ENCODE assay signal across 25 cellular contexts in genomic region chr3:129463736-129464135, GRCh38. TPM values are rescaled to one million over a fixed set of nuclear protein-coding genes. Genes with fewer than 3 reads are reported as not detected.
"Had no signal": no experiment of that assay in that cellular context is flagged by ENCODE, and none has a peak within 500 bp of the region (broad histone marks: within the 10 kb centered on the region; RNA-seq: fewer than 3 reads in every experiment).

No MANE protein-coding gene starts in this region.

- H3K9me3 Mint-ChIP-seq: activated CD4-positive, alpha-beta memory T cell treated with anti-CD3 and anti-CD28 coated beads for 36 hours; activated CD4-positive, alpha-beta T cell treated with anti-CD3 and anti-CD28 coated beads, Interleukin-2, amount 10 ng/mL, durations not matched to agents 7 days and 5 days; activated naive CD8-positive, alpha-beta T cell treated with anti-CD3 and anti-CD28 coated beads, Interleukin-2, amount 10 ng/mL, durations not matched to agents 7 days and 5 days; T-cell had no signal

- H3K27me3 ChIP-seq: adrenal gland, ascending aorta, body of pancreas had no signal

- H3K4me3 Mint-ChIP-seq: activated CD4-positive, alpha-beta memory T cell treated with anti-CD3 and anti-CD28 coated beads for 36 hours; activated CD4-positive, alpha-beta T cell treated with anti-CD3 and anti-CD28 coated beads, Interleukin-2, amount 10 ng/mL, durations not matched to agents 7 days and 5 days; activated naive CD8-positive, alpha-beta T cell treated with anti-CD3 and anti-CD28 coated beads, Interleukin-2, amount 10 ng/mL, durations not matched to agents 7 days and 5 days; T-cell had no signal

- H3K27ac ChIP-seq: adrenal gland, ascending aorta, body of pancreas, SK-N-MC, VCaP had no signal

- H3K4me1 ChIP-seq: ascending aorta, body of pancreas had no signal

- H3K4me3 ChIP-seq: adrenal gland, ascending aorta, body of pancreas, SK-N-MC had no signal

- H3K9me3 ChIP-seq: adrenal gland, ascending aorta, body of pancreas had no signal

- ATAC-seq: body of pancreas, Right ventricle myocardium inferior, T-cell had no signal

- DNase-seq: activated CD4-positive, alpha-beta memory T cell treated with anti-CD3 and anti-CD28 coated beads for 36 hours; activated CD4-positive, alpha-beta T cell treated with anti-CD3 and anti-CD28 coated beads, Interleukin-2, amount 10 ng/mL, durations not matched to agents 7 days and 5 days; activated CD4-positive, CD25-positive, alpha-beta regulatory T cell; activated CD8-positive, alpha-beta memory T cell treated with anti-CD3 and anti-CD28 coated beads for 24 hours; activated naive CD4-positive, alpha-beta T cell treated with anti-CD3 and anti-CD28 coated beads, Interleukin-2, amount 50 U/mL, for 16 hours; activated naive CD8-positive, alpha-beta T cell treated with anti-CD3 and anti-CD28 coated beads, Interleukin-2, amount 10 ng/mL, durations not matched to agents 7 days and 5 days; activated T-cell treated with anti-CD3 and anti-CD28 coated beads, Interleukin-2, amount 50 U/mL, for 48 hours; adrenal gland; body of pancreas; IMR-90; KG1; NCI-H1048; NCI-H187 treated with DMSO at 0.1 percent for 48 hours; NCI-H2081 treated with DMSO at 0.1 percent for 48 hours; NCI-H446; NCI-H524; RPMI8226; T-cell; T1000 had no signal

- H3K27ac Mint-ChIP-seq: activated CD4-positive, alpha-beta memory T cell treated with anti-CD3 and anti-CD28 coated beads for 36 hours; activated CD4-positive, alpha-beta T cell treated with anti-CD3 and anti-CD28 coated beads, Interleukin-2, amount 10 ng/mL, durations not matched to agents 7 days and 5 days; activated naive CD8-positive, alpha-beta T cell treated with anti-CD3 and anti-CD28 coated beads, Interleukin-2, amount 10 ng/mL, durations not matched to agents 7 days and 5 days; T-cell had no signal

RNA-seq across cellular contexts. Expression of gene EFCAB12, which starts 35.3 kb away (rescaled TPM):
- total RNA-seq: ascending aorta, bronchial epithelial cell, M059J, Right ventricle myocardium inferior had no signal
